Comparison of ENCODE assay signal across 11 cellular contexts in genomic region chr1:229378035-229378434, GRCh38. TPM values are rescaled to one million over a fixed set of nuclear protein-coding genes. Genes with fewer than 3 reads are reported as not detected.
"Had no signal": no experiment of that assay in that cellular context is flagged by ENCODE, and none has a peak within 500 bp of the region (broad histone marks: within the 10 kb centered on the region; RNA-seq: fewer than 3 reads in every experiment).

No MANE protein-coding gene starts in this region.

RNA-seq across cellular contexts. Expression of gene ACTA1, which starts 55.9 kb away (rescaled TPM):
- total RNA-seq: activated CD4-positive, alpha-beta memory T cell treated with anti-CD3 and anti-CD28 coated beads for 36 hours; activated CD4-positive, alpha-beta memory T cell treated with anti-CD3 and anti-CD28 coated beads, Interleukin-2, amount 10 ng/mL, durations not matched to agents 7 days and 5 days; activated CD4-positive, alpha-beta T cell treated with anti-CD3 and anti-CD28 coated beads for 36 hours; activated CD4-positive, alpha-beta T cell treated with anti-CD3 and anti-CD28 coated beads, Interleukin-2, amount 10 ng/mL, durations not matched to agents 24 days and 14 days; activated CD4-positive, alpha-beta T cell treated with anti-CD3 and anti-CD28 coated beads, Interleukin-2, amount 10 ng/mL, durations not matched to agents 7 days and 5 days; activated CD8-positive, alpha-beta memory T cell treated with anti-CD3 and anti-CD28 coated beads for 36 hours; activated CD8-positive, alpha-beta memory T cell treated with anti-CD3 and anti-CD28 coated beads, Interleukin-2, amount 10 ng/mL, durations not matched to agents 7 days and 5 days; activated CD8-positive, alpha-beta T cell treated with anti-CD3 and anti-CD28 coated beads for 36 hours; activated CD8-positive, alpha-beta T cell treated with anti-CD3 and anti-CD28 coated beads, Interleukin-2, amount 10 ng/mL, durations not matched to agents 7 days and 5 days; T-helper 17 cell; T-helper 2 cell treated with Interferon-gamma antibody and Interleukin-4, amounts not matched to agents 100 ng/mL and 5 ng/mL, for 36 hours had no signal
